Comparison of ENCODE assay signal across 8 cellular contexts in the genomic region with DNA sequence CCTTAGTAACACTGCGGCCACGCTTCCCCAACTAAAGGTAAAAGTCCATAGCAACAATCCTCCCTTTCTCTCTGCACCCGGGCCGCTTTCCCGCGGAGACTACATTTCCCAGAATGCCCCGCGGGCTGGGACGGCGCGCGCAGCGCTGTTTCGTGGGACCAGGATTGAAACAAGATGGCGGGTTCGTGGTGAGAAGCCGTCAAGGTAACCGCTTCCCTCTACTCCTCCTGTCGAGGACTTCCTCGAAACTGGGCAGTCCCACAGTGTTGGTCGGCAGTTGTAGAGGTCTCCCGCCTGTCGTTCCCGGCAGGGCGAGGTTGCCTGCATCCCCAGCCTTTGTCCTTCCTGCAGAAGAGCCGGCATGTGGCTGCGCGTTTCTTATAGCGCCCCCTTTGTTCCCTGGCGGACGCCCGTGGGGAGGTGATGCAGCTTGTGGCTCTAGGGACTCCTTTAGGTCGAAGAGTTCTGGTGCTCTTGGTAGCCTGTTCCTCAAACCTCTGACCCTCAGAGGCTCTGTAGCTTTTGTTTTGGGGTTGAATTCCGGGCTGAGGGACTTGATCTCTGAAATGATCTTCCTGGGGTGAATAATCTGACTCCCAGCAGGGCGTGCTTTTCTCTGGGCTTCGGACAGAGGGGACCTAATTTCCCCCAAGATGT. TPM values are rescaled to one million over a fixed set of nuclear protein-coding genes. Genes with fewer than 3 reads are reported as not detected.
DNase-seq lines count a peak whose midpoint lies in the region; ATAC-seq and TF ChIP-seq lines count a peak whose summit lies in the region.

A gene (plus strand): TSS at position 164 of the 657 bp plus-strand sequence. CDS start 1,772 bp downstream, outside the sequence.

- H3K27me3 ChIP-seq in kidney epithelial cell (ENCODE audit: control insufficient read depth, insufficient read depth, low read length): no peaks in the 10 kb centered on the region

- TF ChIP-seq CTCF in kidney epithelial cell (IDR thresholded peaks at IDR 0.05; ENCODE audit: insufficient read depth, low read length, poor library complexity, severe bottlenecking): peak; percentile 79

- peak within 1 kb of the TSS; percentile 80 for H3K4me3 ChIP-seq in kidney epithelial cell (ENCODE audit: low read depth, low read length)

- DNase-seq in Ammon's horn (ENCODE audit: low spot score) (peak; percentile 83), NCI-H446 (lab: John Stamatoyannopoulos, UW) (peak; percentile 88 to 90), cerebellum (ENCODE audit: low spot score) (peak; percentile 85), kidney epithelial cell (ENCODE audit: low read depth) (peak; percentile 48)
- peak; percentile 93 for DNase-seq in activated CD4-positive, CD25-positive, alpha-beta regulatory T cell treated with anti-CD3 and anti-CD28 coated beads, Interleukin-2, amount 50 U/mL, for 72 hours
- peak; percentile 83 to 85 for DNase-seq in stimulated activated CD4-positive, alpha-beta T cell treated with anti-CD3 and anti-CD28 coated beads, Interleukin-15, amount 100 ng/mL, for 48 hours (ENCODE audit: low read depth in 2 of 2)

- no peaks in the 10 kb centered on the region for H3K36me3 ChIP-seq in kidney epithelial cell (ENCODE audit: control insufficient read depth, insufficient read depth, low read length)

- ATAC-seq in GM19035 (IDR thresholded peaks at IDR 0.05; ENCODE audit: unreplicated experiment) (peak; percentile 94), HG03354 (IDR thresholded peaks at IDR 0.05; ENCODE audit: poor library complexity, severe bottlenecking, unreplicated experiment) (peak; percentile 93)

RNA-seq across cellular contexts. Expression of the gene that starts here (rescaled TPM):
- total RNA-seq in cerebellum: 53.9 TPM
- total RNA-seq in kidney epithelial cell: 74.3 and 95.1 TPM in 2 replicates

Comparison
In these comparisons a context has a peak if more than half of its experiments do, and no peak if none do; other contexts are left out.
1. Peak in every context shown above with its lines: DNase-seq, ATAC-seq and H3K4me3 ChIP-seq.